In the genomic region with DNA sequence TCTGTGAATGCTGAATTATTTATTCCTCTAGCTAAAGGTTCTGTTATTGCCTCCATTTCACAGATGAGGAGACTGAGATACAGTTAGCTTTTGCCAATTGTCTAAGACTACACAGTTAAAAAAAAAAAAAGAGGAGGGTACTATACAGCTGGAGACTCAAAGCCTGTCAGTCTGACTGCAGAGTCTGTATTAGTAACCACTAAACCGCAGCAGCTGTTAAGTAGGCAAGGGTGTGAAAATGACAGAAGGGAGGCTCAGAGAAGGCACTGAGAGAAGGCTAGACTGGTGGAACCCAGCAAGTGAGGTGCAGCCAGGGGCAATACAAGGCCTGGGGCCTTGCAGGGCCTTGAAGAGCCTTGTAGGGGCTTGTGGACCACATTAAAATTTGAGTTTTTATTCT, we compare ENCODE assay signal across 8 cellular contexts.
A peak's percentile ranks its signal among the peaks of the same experiment; 100 is the strongest.
DNase-seq lines count a peak whose midpoint lies in the region; ATAC-seq and TF ChIP-seq lines count a peak whose summit lies in the region.

No MANE protein-coding gene starts in this region.

- no peak overlapping the region for H3K4me2 ChIP-seq in PC-9

- H3F3A ChIP-seq in PC-9 (ENCODE audit: insufficient read depth, low read depth): no peaks in the 10 kb centered on the region

- TF ChIP-seq POLR2A in lower leg skin (IDR thresholded peaks at IDR 0.05): no peak

- no peaks in the 10 kb centered on the region for H3K36me3 Mint-ChIP-seq in naive thymus-derived CD8-positive, alpha-beta T cell
- no peaks in the 10 kb centered on the region for H3K36me3 Mint-ChIP-seq in mesothelial cell of epicardium

- no peaks in the 10 kb centered on the region for H3K9me2 ChIP-seq in PC-9 (ENCODE audit: insufficient read depth)

- peak overlapping the region in 5 of 10 donors; percentile 2 to 58 (median 32) for H3K27ac Mint-ChIP-seq in naive thymus-derived CD8-positive, alpha-beta T cell
- no peak overlapping the region for H3K27ac Mint-ChIP-seq in mesothelial cell of epicardium

- DNase-seq in NAMALWA (ENCODE audit: low spot score) (peak; percentile 86), mesothelial cell of epicardium (ENCODE audit: low spot score in 2 of 2, unreplicated experiment in 2 of 2) (no peak), D341Med (ENCODE audit: low spot score) (no peak), PC-9 (no peak), lower leg skin (ENCODE audit: low spot score in 2 of 2) (no peak)
- DNase-seq in naive thymus-derived CD8-positive, alpha-beta T cell: peak in 5 of 10 donors; percentile 12 to 37 (median 36)

- no peaks in the 10 kb centered on the region for H3K9me3 ChIP-seq in PC-9 (ENCODE audit: insufficient read depth, low read depth)

- POLR2A ChIA-PET in naive thymus-derived CD8-positive, alpha-beta T cell (lab: Charles Lee): no interaction called here
- POLR2A ChIA-PET in PC-9 (lab: Charles Lee; ENCODE audit: unreplicated experiment): no interaction called here

- CTCF ChIA-PET in PC-9 (lab: Charles Lee): no interaction called here

- 89 to 90% methylated on average over 1 of the region's 1 CpG for WGBS in lower leg skin, 2 donors

- H3K27me3 ChIP-seq in PC-9 (ENCODE audit: insufficient read depth, low read depth): no peaks in the 10 kb centered on the region

- ATAC-seq in GM18861 (IDR thresholded peaks at IDR 0.05; ENCODE audit: unreplicated experiment): peak; percentile 84
- peak; percentile 95 for ATAC-seq in GM21723 (IDR thresholded peaks at IDR 0.05; ENCODE audit: unreplicated experiment)
- peak; percentile 71 to 76 for ATAC-seq in naive thymus-derived CD8-positive, alpha-beta T cell

- H3K4me3 Mint-ChIP-seq in naive thymus-derived CD8-positive, alpha-beta T cell: no peak overlapping the region
- H3K4me3 Mint-ChIP-seq in mesothelial cell of epicardium: no peak overlapping the region

- no TSS peak for BruUV-seq in PC-9 (replicated peaks; lab: Mats Ljungman, UMichigan)

- no peaks in the 10 kb centered on the region for H3K79me2 ChIP-seq in PC-9 (ENCODE audit: low read depth)

- intact Hi-C loops in PC-9 (cut with micrococcal nuclease; ENCODE audit: unreplicated experiment) (no loop called here), lower leg skin (cut with DNase I; ENCODE audit: low total_unique reads) (no loop called here)

- no peak overlapping the region for H2AFZ ChIP-seq in PC-9

- H3K27me3 Mint-ChIP-seq in naive thymus-derived CD8-positive, alpha-beta T cell: peaks cover 0 to 7% (median 3%) of the 10 kb centered on the region in 5 donors
- H3K27me3 Mint-ChIP-seq in mesothelial cell of epicardium (ENCODE audit: low read depth): no peaks in the 10 kb centered on the region

- no peaks in the 10 kb centered on the region for H4K20me1 ChIP-seq in PC-9 (ENCODE audit: insufficient read depth)

- no peak overlapping the region for H3K27ac ChIP-seq in PC-9

- no peaks in the 10 kb centered on the region for H3K4me1 ChIP-seq in PC-9 (replicated peaks; ENCODE audit: insufficient read depth)

- H3K4me3 ChIP-seq in PC-9 (no peak overlapping the region), lower leg skin (ENCODE audit: low read depth, poor library complexity, severe bottlenecking) (no peak overlapping the region)

- TF ChIP-seq CTCF in mesothelial cell of epicardium (IDR thresholded peaks at IDR 0.05; ENCODE audit: unreplicated experiment) (no peak), PC-9 (conservative IDR thresholded peaks at IDR 0.05) (no peak), lower leg skin (IDR thresholded peaks at IDR 0.05) (no peak)

- no peaks in the 10 kb centered on the region for H3K36me3 ChIP-seq in PC-9 (ENCODE audit: low read depth)

- H3K9me3 Mint-ChIP-seq in naive thymus-derived CD8-positive, alpha-beta T cell: peaks cover 0 to 4% (median 0%) of the 10 kb centered on the region in 9 donors
- H3K9me3 Mint-ChIP-seq in mesothelial cell of epicardium: peaks cover 8% of the 10 kb centered on the region

- peaks cover 9 to 11% (median 11%) of the 10 kb centered on the region in 4 donors for H3K4me1 Mint-ChIP-seq in naive thymus-derived CD8-positive, alpha-beta T cell
- peaks cover 13% of the 10 kb centered on the region for H3K4me1 Mint-ChIP-seq in mesothelial cell of epicardium
